In the genomic region with DNA sequence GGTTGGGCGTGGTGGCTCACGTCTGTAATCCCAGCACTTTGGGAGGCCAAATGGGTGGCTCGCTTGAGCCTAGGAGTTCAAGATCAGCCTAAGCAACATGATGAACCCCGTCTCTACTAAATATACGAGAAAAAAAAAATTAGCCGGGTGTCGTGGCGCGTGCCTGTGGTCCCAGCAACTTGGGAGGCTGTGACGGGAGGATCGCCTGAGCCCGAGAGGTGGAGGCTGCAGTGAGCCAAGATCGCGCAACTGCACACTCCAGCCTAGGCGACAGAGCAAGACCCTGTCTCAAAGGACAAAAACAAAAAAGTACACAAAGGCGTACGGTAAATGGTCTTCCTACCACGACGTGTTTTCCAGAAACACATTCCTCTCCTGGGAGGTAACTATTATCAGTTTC, we compare ENCODE assay signal across 8 cellular contexts. TPM values are rescaled to one million over a fixed set of nuclear protein-coding genes. Genes with fewer than 3 reads are reported as not detected.
DNase-seq lines count a peak whose midpoint lies in the region; ATAC-seq, FAIRE-seq and TF ChIP-seq lines count a peak whose summit lies in the region.

No MANE protein-coding gene starts in this region.

- ATAC-seq in HG03025 (IDR thresholded peaks at IDR 0.05; ENCODE audit: low FRiP score, unreplicated experiment) = no peak
- no peak for ATAC-seq in GM18502 (IDR thresholded peaks at IDR 0.05; ENCODE audit: poor library complexity, unreplicated experiment)

- no peak for FAIRE-seq in D721Med (lab: Jason Lieb, UNC)

- CTCF ChIA-PET in SK-N-SH (lab: Yijun Ruan, JAX) = interaction anchor here (0.8 to 1.6 kb wide), 2 partner anchors 21 to 303 kb away, joined by 3 to 8 read pairs; no protein-coding TSS in a partner anchor

- H3K36me3 ChIP-seq in GM06990 (ENCODE audit: control insufficient read depth, insufficient read depth, low read length) (no peaks in the 10 kb centered on the region; the same call in 1 of the 2 replicates), SK-N-SH (replicated peaks in 1 of 2; ENCODE audit: control insufficient read depth in 1 of 2, insufficient read depth in 2 of 2, low read length in 1 of 2) (peaks cover 12 to 16% of the 10 kb centered on the region in 2 experiments), sigmoid colon (peaks cover 7 to 15% (median 10%) of the 10 kb centered on the region in 4 donors)

- peak overlapping the region; percentile 79; the same call in 1 of the 2 replicates for H3K9ac ChIP-seq in SK-N-SH

- TF ChIP-seq POLR2A in sigmoid colon (IDR thresholded peaks at IDR 0.05) = no peak

- H3K27ac ChIP-seq in SK-N-SH (ENCODE audit: low read depth in 2 of 2, low read length in 1 of 2) (peak overlapping the region in 1 of 2 experiments; percentile 81; a peak in 1 of 4 replicates), sigmoid colon (peak overlapping the region; percentile 88 to 93 (median 92))

- TF ChIP-seq EP300 in SK-N-SH (IDR thresholded peaks at IDR 0.05; ENCODE audit: borderline replicate concordance in 1 of 2, low read depth in 1 of 2, low read length in 1 of 2) (no peak), sigmoid colon (IDR thresholded peaks at IDR 0.05) (no peak)

- DNase-seq in GM06990 (ENCODE audit: extremely low read depth, insufficient read length) (no peak), SK-N-SH (no peak), fibroblast of mammary gland (ENCODE audit: low read depth) (no peak), sigmoid colon (no peak), D721Med (ENCODE audit: insufficient read length, low spot score) (no peak), NCI-H446 treated with DMSO at 0.1 percent for 48 hours (lab: John Stamatoyannopoulos, UW) (no peak)

- H3K4me3 ChIP-seq in GM06990 (replicated peaks; ENCODE audit: low read depth, low read length) (peak overlapping the region; percentile 92), SK-N-SH (ENCODE audit: low read depth in 2 of 2, low read length in 1 of 2) (peak overlapping the region; percentile 79 to 93), fibroblast of mammary gland (ENCODE audit: control insufficient read depth, low read depth, low read length) (peak overlapping the region; percentile 84), sigmoid colon (peak overlapping the region; percentile 72 to 87 (median 78))

- no peaks in the 10 kb centered on the region for H3K9me2 ChIP-seq in SK-N-SH

- no peak for TF ChIP-seq RAD21 in SK-N-SH (IDR thresholded peaks at IDR 0.05; ENCODE audit: low read length)

- H3K4me1 ChIP-seq in SK-N-SH (ENCODE audit: control insufficient read depth in 1 of 2, insufficient read depth in 2 of 2, low read depth in 1 of 2, low read length in 1 of 2) (peaks cover 4 to 11% of the 10 kb centered on the region in 2 experiments), sigmoid colon (peaks cover 0 to 26% (median 22%) of the 10 kb centered on the region in 4 donors)

- POLR2A ChIA-PET in SK-N-SH (lab: Yijun Ruan, JAX) = interaction anchor here (1.4 kb wide), 1 partner anchor 132 kb away, joined by 3 read pairs; the partner anchor contains the start of gene MCCC2

- H2AFZ ChIP-seq in SK-N-SH (ENCODE audit: low read depth) = peak overlapping the region; percentile 97

- TF ChIP-seq CTCF in GM06990 (IDR thresholded peaks at IDR 0.05; ENCODE audit: insufficient read depth, low read length, poor library complexity, severe bottlenecking) (no peak), SK-N-SH (IDR thresholded peaks at IDR 0.05) (no peak), fibroblast of mammary gland (conservative IDR thresholded peaks at IDR 0.05; ENCODE audit: control insufficient read depth, insufficient read depth, low read depth, low read length) (no peak), sigmoid colon (IDR thresholded peaks at IDR 0.05) (no peak), D721Med (IDR thresholded peaks at IDR 0.05; ENCODE audit: insufficient read depth, missing control alignments) (no peak)

- peaks cover 8% of the 10 kb centered on the region for H3F3A ChIP-seq in SK-N-SH (replicated peaks; ENCODE audit: insufficient read depth)

- H3K9me3 ChIP-seq in SK-N-SH (no peaks in the 10 kb centered on the region), sigmoid colon (no peaks in the 10 kb centered on the region)

- peaks cover 14% of the 10 kb centered on the region for H4K20me1 ChIP-seq in SK-N-SH (ENCODE audit: insufficient read depth)

- intact Hi-C loops in sigmoid colon (cut with DNase I) = no loop called here

- H3K4me2 ChIP-seq in SK-N-SH = peak overlapping the region; percentile 54

- H3K79me2 ChIP-seq in SK-N-SH (ENCODE audit: insufficient read depth) = peaks cover 42% of the 10 kb centered on the region

- WGBS in SK-N-SH (ENCODE audit: low lambda C conversion rate) = 24% methylated on average over 19 of the region's 19 CpGs
- 69 to 74% methylated on average over 19 of the region's 19 CpGs for WGBS in sigmoid colon, 2 donors

- H3K27me3 ChIP-seq in GM06990 (replicated peaks; ENCODE audit: control insufficient read depth, insufficient read depth, low read length) (no peaks in the 10 kb centered on the region), SK-N-SH (ENCODE audit: insufficient read depth) (peaks cover 17% of the 10 kb centered on the region; the same call in 1 of the 2 replicates), sigmoid colon (peaks cover 0 to 10% (median 8%) of the 10 kb centered on the region in 3 donors)

TF ChIP-seq in SK-N-SH, 30 proteins besides CTCF, POLR2A, EP300 and RAD21:
- no peak for TF ChIP-seq TCF12 (IDR thresholded peaks at IDR 0.05)
- no peak for TF ChIP-seq RCOR1 (IDR thresholded peaks at IDR 0.05; ENCODE audit: low read length)
TF ChIP-seq in SK-N-SH: peak in this region for 0.

RNA-seq across cellular contexts. Expression of gene BDP1, which starts 0.5 kb away (rescaled TPM):
- 4.4 and 5.8 TPM in 2 replicates for polyA plus RNA-seq in SK-N-SH (2012; rRNA removed)
- 6.2 and 7.3 TPM in 2 replicates for polyA plus RNA-seq in SK-N-SH (2012; cell fraction: cytosol; rRNA removed)
- 5.8 and 12.2 TPM in 2 replicates for polyA plus RNA-seq in SK-N-SH (2012; cell fraction: nucleus; rRNA removed)
- 10 to 100 TPM; 26.6 to 33.0 (median 28.9) TPM for total RNA-seq in sigmoid colon
- 1 to 10 TPM; 4.8 to 9.8 (median 5.5) TPM for polyA plus RNA-seq in sigmoid colon
